Comparison of ENCODE assay signal across 2 cellular contexts in the genomic region with DNA sequence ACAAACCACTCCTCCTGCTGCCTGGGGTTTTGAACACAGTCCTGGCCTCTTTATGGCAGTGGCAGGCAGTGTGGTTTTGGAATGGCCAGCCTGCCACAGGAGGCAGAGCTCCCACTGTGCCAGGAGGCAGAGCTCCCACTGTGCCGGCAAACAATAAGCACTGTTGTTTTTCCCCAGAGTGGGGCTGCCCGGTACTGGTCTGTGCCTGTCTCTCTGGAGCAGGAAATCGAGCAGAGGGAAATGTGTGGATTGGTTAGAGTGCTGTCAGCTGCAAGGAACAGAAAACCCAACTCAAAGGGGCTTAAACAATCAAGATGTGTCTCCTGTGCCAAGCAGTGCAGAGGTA. TPM values are rescaled to one million over a fixed set of nuclear protein-coding genes. Genes with fewer than 3 reads are reported as not detected.
"Had no signal": no experiment of that assay in that cellular context is flagged by ENCODE, and none has a peak within 500 bp of the region (broad histone marks: within the 10 kb centered on the region; RNA-seq: fewer than 3 reads in every experiment).

No MANE protein-coding gene starts in this region.

RNA-seq across cellular contexts. Expression of a gene that starts 15.2 kb away (rescaled TPM):
- total RNA-seq: LHCN-M2, MCF 10A had no signal
